Comparison of ENCODE assay signal across 9 cellular contexts in the genomic region with DNA sequence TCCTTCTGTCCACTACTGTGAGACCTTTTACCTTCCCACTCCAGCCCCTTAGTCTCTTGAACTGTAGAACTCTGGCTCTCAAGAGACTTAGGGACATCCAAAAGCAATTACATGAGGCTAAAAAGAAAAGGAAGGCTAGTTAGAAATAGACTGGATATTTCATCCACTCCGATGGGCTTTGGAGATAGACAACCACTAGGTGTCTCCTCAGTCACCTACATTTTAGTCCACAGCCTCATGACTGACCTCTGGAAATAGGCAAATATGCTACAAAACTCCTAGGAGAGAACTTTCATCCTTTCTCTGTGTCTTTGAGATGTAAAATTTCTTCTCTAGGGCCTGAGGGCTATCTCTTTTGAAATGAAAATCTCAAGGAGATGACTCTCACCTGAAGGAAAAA. TPM values are rescaled to one million over a fixed set of nuclear protein-coding genes. Genes with fewer than 3 reads are reported as not detected.
A peak's percentile ranks its signal among the peaks of the same experiment; 100 is the strongest.
DNase-seq lines count a peak whose midpoint lies in the region; ATAC-seq and TF ChIP-seq lines count a peak whose summit lies in the region.
"Had no signal": no experiment of that assay in that cellular context is flagged by ENCODE, and none has a peak within 500 bp of the region (broad histone marks: within the 10 kb centered on the region; RNA-seq: fewer than 3 reads in every experiment).

No MANE protein-coding gene starts in this region.

- no peaks in the 10 kb centered on the region for H3K9me3 Mint-ChIP-seq in effector memory CD8-positive, alpha-beta T cell

- peaks cover 7% of the 10 kb centered on the region for H3K36me3 Mint-ChIP-seq in effector memory CD8-positive, alpha-beta T cell (ENCODE audit: insufficient read depth)

- H3K27me3 Mint-ChIP-seq in effector memory CD8-positive, alpha-beta T cell, result no peaks in the 10 kb centered on the region

- no peak overlapping the region for H3K4me3 Mint-ChIP-seq in effector memory CD8-positive, alpha-beta T cell

- peak; percentile 22 for TF ChIP-seq CTCF in GM12865 (IDR thresholded peaks at IDR 0.05; ENCODE audit: insufficient read depth, low read depth, low read length, missing control alignments)
- peak; percentile 38 for TF ChIP-seq CTCF in fibroblast of the aortic adventitia (IDR thresholded peaks at IDR 0.05; ENCODE audit: insufficient read depth, low read length)

- no peak overlapping the region for H3K27ac Mint-ChIP-seq in effector memory CD8-positive, alpha-beta T cell

- DNase-seq in ACHN (peak; percentile 33), GM12865 (ENCODE audit: low read depth) (peak; percentile 15), OCI-M1 (lab: John Stamatoyannopoulos, UW) (peak; percentile 62), fibroblast of the aortic adventitia (ENCODE audit: low read depth) (peak; percentile 37)
- DNase-seq in stimulated activated naive CD8-positive, alpha-beta T cell treated with anti-CD3 and anti-CD28 coated beads, Interleukin-15, Interleukin-2, amounts not matched to agents 100 U/mL and 50 U/mL, for 24 hours, result no peak
- DNase-seq in activated CD8-positive, alpha-beta memory T cell treated with anti-CD3 and anti-CD28 coated beads, Interleukin-2, amount 50 U/mL, for 48 hours, result no peak
- no peak for DNase-seq in effector memory CD8-positive, alpha-beta T cell

- in situ Hi-C loops in ACHN (cut with HindIII; ENCODE audit: low pct_ligation_motif_present, low pct_unique_long_range_greater_than_20kb, low sequenced_read_pairs), result no loop called here

- H3K4me3 ChIP-seq in GM12865 (ENCODE audit: low read depth, low read length), result no peak overlapping the region
- no peak overlapping the region for H3K4me3 ChIP-seq in fibroblast of the aortic adventitia (ENCODE audit: low read depth, low read length)
- H3K4me3 ChIP-seq: prostate gland had no signal

- no peaks in the 10 kb centered on the region for H3K4me1 Mint-ChIP-seq in effector memory CD8-positive, alpha-beta T cell (ENCODE audit: low read depth in 2 of 2)

- ATAC-seq in stimulated activated naive CD8-positive, alpha-beta T cell treated with anti-CD3 and anti-CD28 coated beads, Interleukin-15, Interleukin-2, amounts not matched to agents 100 U/mL and 50 U/mL, for 24 hours, result no peak
- no peak for ATAC-seq in HG03139 (IDR thresholded peaks at IDR 0.05; ENCODE audit: unreplicated experiment)
- no peak for ATAC-seq in effector memory CD8-positive, alpha-beta T cell (replicated peaks)

RNA-seq across cellular contexts. Expression of a gene that starts 45.1 kb away (rescaled TPM):
- total RNA-seq in fibroblast of the aortic adventitia (ENCODE audit: low replicate concordance), result 46.8 and 247 TPM in 2 replicates

RNA-seq across cellular contexts. Expression of a gene that starts 46.5 kb away (rescaled TPM):
- 59.7 and 76.1 TPM in 2 replicates for total RNA-seq in fibroblast of the aortic adventitia (ENCODE audit: low replicate concordance)

Comparison
In these comparisons a context has a peak if more than half of its experiments do, and no peak if none do; other contexts are left out.
1. DNase-seq: peak in ACHN (single experiment), GM12865 (single experiment), OCI-M1 (single experiment) and fibroblast of the aortic adventitia (single experiment); none in stimulated activated naive CD8-positive, alpha-beta T cell treated with anti-CD3 and anti-CD28 coated beads, Interleukin-15, Interleukin-2, amounts not matched to agents 100 U/mL and 50 U/mL, for 24 hours (single experiment), activated CD8-positive, alpha-beta memory T cell treated with anti-CD3 and anti-CD28 coated beads, Interleukin-2, amount 50 U/mL, for 48 hours (single experiment) and effector memory CD8-positive, alpha-beta T cell (0 of 3).